ENCODE assay signal across 1 cellular context in genomic region chr22:26483439-26484359, GRCh38.
TF ChIP-seq lines count a peak whose summit lies in the region.

HPS4 (minus strand) TSS chr22:26483783; CDS start chr22:26481762, 2,021 bp downstream.
SRRD (plus strand) TSS chr22:26483877; CDS start chr22:26483891, 14 bp downstream.

TF ChIP-seq in K562, 482 proteins besides CTCF, POLR2A, EP300 and RAD21 (continued from another document and continues in another):
- TF ChIP-seq, protein P1, sequence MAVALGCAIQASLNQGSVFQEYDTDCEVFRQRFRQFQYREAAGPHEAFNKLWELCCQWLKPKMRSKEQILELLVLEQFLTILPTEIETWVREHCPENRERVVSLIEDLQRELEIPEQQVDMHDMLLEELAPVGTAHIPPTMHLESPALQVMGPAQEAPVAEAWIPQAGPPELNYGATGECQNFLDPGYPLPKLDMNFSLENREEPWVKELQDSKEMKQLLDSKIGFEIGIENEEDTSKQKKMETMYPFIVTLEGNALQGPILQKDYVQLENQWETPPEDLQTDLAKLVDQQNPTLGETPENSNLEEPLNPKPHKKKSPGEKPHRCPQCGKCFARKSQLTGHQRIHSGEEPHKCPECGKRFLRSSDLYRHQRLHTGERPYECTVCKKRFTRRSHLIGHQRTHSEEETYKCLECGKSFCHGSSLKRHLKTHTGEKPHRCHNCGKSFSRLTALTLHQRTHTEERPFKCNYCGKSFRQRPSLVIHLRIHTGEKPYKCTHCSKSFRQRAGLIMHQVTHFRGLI (CRISPR knock-in tag; IDR thresholded peaks at IDR 0.05): no peak
- TF ChIP-seq NR2F6 (CRISPR knock-in tag; IDR thresholded peaks at IDR 0.05): no peak
- peak; percentile 54; the same call in 1 of the 2 replicates for TF ChIP-seq NFIC (IDR thresholded peaks at IDR 0.05)
- peak; percentile 81 for TF ChIP-seq HMGN3 (IDR thresholded peaks at IDR 0.05; ENCODE audit: borderline replicate concordance, extremely low read depth, insufficient read length, low read depth, low read length)
- TF ChIP-seq PTRF (tag; IDR thresholded peaks at IDR 0.05): no peak
- TF ChIP-seq SUPT5H (IDR thresholded peaks at IDR 0.05): peak; percentile 72
- no peak for TF ChIP-seq ZNF282 (CRISPR knock-in tag; IDR thresholded peaks at IDR 0.05)
- peak; percentile 85 to 90 for TF ChIP-seq MAZ (CRISPR knock-in tag; conservative IDR thresholded peaks at IDR 0.05 in 1 of 2, IDR thresholded peaks at IDR 0.05 in 1 of 2)
- no peak for TF ChIP-seq SMC3 (conservative IDR thresholded peaks at IDR 0.05; ENCODE audit: insufficient read depth, low read depth, low read length)
- TF ChIP-seq FOXK1 (CRISPR knock-in tag; IDR thresholded peaks at IDR 0.05; ENCODE audit: borderline replicate concordance): no peak
- no peak for TF ChIP-seq IFI16 (CRISPR knock-in tag; IDR thresholded peaks at IDR 0.05)
- no peak for TF ChIP-seq WHSC1 (IDR thresholded peaks at IDR 0.05; ENCODE audit: low read length)
- no peak for TF ChIP-seq ELF1 (tag; IDR thresholded peaks at IDR 0.05)
- TF ChIP-seq ZNF384 (IDR thresholded peaks at IDR 0.05; ENCODE audit: low read depth, low read length): no peak
- no peak for TF ChIP-seq TCF7L2 (IDR thresholded peaks at IDR 0.05; ENCODE audit: low read depth, low read length)
- TF ChIP-seq MCM2 (IDR thresholded peaks at IDR 0.05; ENCODE audit: low read depth): no peak
- TF ChIP-seq, protein P2, sequence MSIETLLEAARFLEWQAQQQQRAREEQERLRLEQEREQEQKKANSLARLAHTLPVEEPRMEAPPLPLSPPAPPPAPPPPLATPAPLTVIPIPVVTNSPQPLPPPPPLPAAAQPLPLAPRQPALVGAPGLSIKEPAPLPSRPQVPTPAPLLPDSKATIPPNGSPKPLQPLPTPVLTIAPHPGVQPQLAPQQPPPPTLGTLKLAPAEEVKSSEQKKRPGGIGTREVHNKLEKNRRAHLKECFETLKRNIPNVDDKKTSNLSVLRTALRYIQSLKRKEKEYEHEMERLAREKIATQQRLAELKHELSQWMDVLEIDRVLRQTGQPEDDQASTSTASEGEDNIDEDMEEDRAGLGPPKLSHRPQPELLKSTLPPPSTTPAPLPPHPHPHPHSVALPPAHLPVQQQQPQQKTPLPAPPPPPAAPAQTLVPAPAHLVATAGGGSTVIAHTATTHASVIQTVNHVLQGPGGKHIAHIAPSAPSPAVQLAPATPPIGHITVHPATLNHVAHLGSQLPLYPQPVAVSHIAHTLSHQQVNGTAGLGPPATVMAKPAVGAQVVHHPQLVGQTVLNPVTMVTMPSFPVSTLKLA (conservative IDR thresholded peaks at IDR 0.05): peak; percentile 79 to 93
- TF ChIP-seq ZNF212 (CRISPR knock-in tag; IDR thresholded peaks at IDR 0.05): no peak
- no peak for TF ChIP-seq TAF7 (tag; IDR thresholded peaks at IDR 0.05)
- TF ChIP-seq CREB1 (IDR thresholded peaks at IDR 0.05): peak; percentile 98
- TF ChIP-seq CREB1 (CRISPR knock-in tag; IDR thresholded peaks at IDR 0.05): peak; percentile 99
- peak in 1 of 2 experiments; percentile 29; a peak in 2 of 4 replicates for TF ChIP-seq SIX5 (IDR thresholded peaks at IDR 0.05; ENCODE audit: borderline replicate concordance in 1 of 2, insufficient read depth in 1 of 2, low read depth in 1 of 2, low read length in 2 of 2)
- no peak for TF ChIP-seq CBX8 (IDR thresholded peaks at IDR 0.05; ENCODE audit: borderline replicate concordance, extremely low read depth, low read depth, low read length, poor library complexity, severe bottlenecking)
- peak; percentile 56; the same call in 1 of the 2 replicates for TF ChIP-seq MED1 (CRISPR knock-in tag; IDR thresholded peaks at IDR 0.05; ENCODE audit: borderline replicate concordance)
- TF ChIP-seq HCFC1 (IDR thresholded peaks at IDR 0.05; ENCODE audit: low read depth, low read length): peak; percentile 87
- TF ChIP-seq ZNF232 (CRISPR knock-in tag; IDR thresholded peaks at IDR 0.05): no peak
- TF ChIP-seq MYNN (IDR thresholded peaks at IDR 0.05): no peak
- no peak for TF ChIP-seq MYNN (CRISPR knock-in tag; IDR thresholded peaks at IDR 0.05)
- peak; percentile 82 to 96 (median 95) for TF ChIP-seq YY1 (IDR thresholded peaks at IDR 0.05; ENCODE audit: borderline replicate concordance in 1 of 3, control insufficient read depth in 1 of 3, extremely low read depth in 1 of 3, insufficient read depth in 3 of 3, insufficient read length in 1 of 3, insufficient replicate concordance in 2 of 3, low read depth in 1 of 3, low read length in 2 of 3)
- TF ChIP-seq PCBP2 (IDR thresholded peaks at IDR 0.05; ENCODE audit: low read depth, low read length, poor library complexity, severe bottlenecking): no peak
- TF ChIP-seq ETV1 (tag; conservative IDR thresholded peaks at IDR 0.05; ENCODE audit: low read depth): no peak
- no peak for TF ChIP-seq SREBF2 (CRISPR knock-in tag; IDR thresholded peaks at IDR 0.05)
- TF ChIP-seq NCOA4 (IDR thresholded peaks at IDR 0.05; ENCODE audit: partially characterized antibody): peak; percentile 79
- TF ChIP-seq DIDO1 (tag; IDR thresholded peaks at IDR 0.05; ENCODE audit: low read depth): peak; percentile 39; the same call in 1 of the 2 replicates
- no peak for TF ChIP-seq EHMT2 (IDR thresholded peaks at IDR 0.05)
- 0 out of 2 replicates have a peak, but pooled peaks have one; percentile 30 for TF ChIP-seq MTA3 (IDR thresholded peaks at IDR 0.05; ENCODE audit: borderline replicate concordance)
- TF ChIP-seq, protein P3, sequence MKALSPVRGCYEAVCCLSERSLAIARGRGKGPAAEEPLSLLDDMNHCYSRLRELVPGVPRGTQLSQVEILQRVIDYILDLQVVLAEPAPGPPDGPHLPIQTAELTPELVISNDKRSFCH (CRISPR knock-in tag; IDR thresholded peaks at IDR 0.05): no peak
- TF ChIP-seq, protein P3 (tag; IDR thresholded peaks at IDR 0.05): 0 out of 2 replicates have a peak, but pooled peaks have one; percentile 47
- peak; percentile 90 for TF ChIP-seq BHLHE40 (IDR thresholded peaks at IDR 0.05; ENCODE audit: low read length)
- TF ChIP-seq ZNF41 (CRISPR knock-in tag; conservative IDR thresholded peaks at IDR 0.05): no peak
- TF ChIP-seq ZNF699 (CRISPR knock-in tag; IDR thresholded peaks at IDR 0.05; ENCODE audit: insufficient replicate concordance): no peak
- no peak for TF ChIP-seq TAL1 (IDR thresholded peaks at IDR 0.05)
- no peak for TF ChIP-seq ZEB2 (IDR thresholded peaks at IDR 0.05)
- no peak for TF ChIP-seq IRF9 (tag; IDR thresholded peaks at IDR 0.05)
- TF ChIP-seq ZNF584 (CRISPR knock-in tag; IDR thresholded peaks at IDR 0.05; ENCODE audit: low read depth): no peak
- no peak for TF ChIP-seq ZMIZ1 (IDR thresholded peaks at IDR 0.05; ENCODE audit: low read depth in 2 of 2, low read length in 2 of 2)
- no peak for TF ChIP-seq ZKSCAN3 (CRISPR knock-in tag; IDR thresholded peaks at IDR 0.05)
- TF ChIP-seq HDGF (IDR thresholded peaks at IDR 0.05): peak; percentile 94; the same call in 1 of the 2 replicates
- TF ChIP-seq RBBP5 (IDR thresholded peaks at IDR 0.05; ENCODE audit: borderline replicate concordance, insufficient read depth, low read length, poor library complexity, severe bottlenecking): peak; percentile 87
- TF ChIP-seq SMARCE1 (IDR thresholded peaks at IDR 0.05): 0 out of 2 replicates have a peak, but pooled peaks have one; percentile 28
- TF ChIP-seq GMEB1 (CRISPR knock-in tag; IDR thresholded peaks at IDR 0.05): peak; percentile 82
- TF ChIP-seq ZFP1 (CRISPR knock-in tag; IDR thresholded peaks at IDR 0.05): no peak
- TF ChIP-seq MCM5 (IDR thresholded peaks at IDR 0.05; ENCODE audit: low read depth): no peak
- TF ChIP-seq HNRNPUL1 (IDR thresholded peaks at IDR 0.05; ENCODE audit: low read length): no peak
- TF ChIP-seq CEBPG (CRISPR knock-in tag; IDR thresholded peaks at IDR 0.05): no peak
- TF ChIP-seq CEBPG (tag; conservative IDR thresholded peaks at IDR 0.05 in 1 of 2, IDR thresholded peaks at IDR 0.05 in 1 of 2): no peak
- peak; percentile 30; the same call in 1 of the 2 replicates for TF ChIP-seq DPF2 (IDR thresholded peaks at IDR 0.05)
- TF ChIP-seq RB1 (IDR thresholded peaks at IDR 0.05; ENCODE audit: low read depth): peak; percentile 90
- TF ChIP-seq MIER1 (IDR thresholded peaks at IDR 0.05; ENCODE audit: low read depth): 0 out of 2 replicates have a peak, but pooled peaks have one; percentile 39
- TF ChIP-seq MTF1 (CRISPR knock-in tag; IDR thresholded peaks at IDR 0.05; ENCODE audit: borderline replicate concordance): no peak
- no peak for TF ChIP-seq ZNF253 (CRISPR knock-in tag; conservative IDR thresholded peaks at IDR 0.05)
- no peak for TF ChIP-seq PRPF4 (IDR thresholded peaks at IDR 0.05; ENCODE audit: insufficient read depth, low read depth, low read length, poor library complexity, severe bottlenecking)
- no peak for TF ChIP-seq GATA2 (CRISPR knock-in tag; IDR thresholded peaks at IDR 0.05)
- TF ChIP-seq TOE1 (IDR thresholded peaks at IDR 0.05; ENCODE audit: borderline replicate concordance): peak; percentile 69
- no peak for TF ChIP-seq TOE1 (CRISPR knock-in tag; IDR thresholded peaks at IDR 0.05; ENCODE audit: borderline replicate concordance, low read depth)
- no peak for TF ChIP-seq TCFL5 (CRISPR knock-in tag; conservative IDR thresholded peaks at IDR 0.05)
- peak; percentile 100 for TF ChIP-seq BCOR (IDR thresholded peaks at IDR 0.05)
- peak; percentile 86 for TF ChIP-seq CXXC5 (CRISPR knock-in tag; IDR thresholded peaks at IDR 0.05)
- TF ChIP-seq PREB (CRISPR knock-in tag; IDR thresholded peaks at IDR 0.05): no peak
- no peak for TF ChIP-seq NEUROD1 (IDR thresholded peaks at IDR 0.05; ENCODE audit: borderline replicate concordance, low read depth, low read length, partially characterized antibody)
- TF ChIP-seq, protein P4, sequence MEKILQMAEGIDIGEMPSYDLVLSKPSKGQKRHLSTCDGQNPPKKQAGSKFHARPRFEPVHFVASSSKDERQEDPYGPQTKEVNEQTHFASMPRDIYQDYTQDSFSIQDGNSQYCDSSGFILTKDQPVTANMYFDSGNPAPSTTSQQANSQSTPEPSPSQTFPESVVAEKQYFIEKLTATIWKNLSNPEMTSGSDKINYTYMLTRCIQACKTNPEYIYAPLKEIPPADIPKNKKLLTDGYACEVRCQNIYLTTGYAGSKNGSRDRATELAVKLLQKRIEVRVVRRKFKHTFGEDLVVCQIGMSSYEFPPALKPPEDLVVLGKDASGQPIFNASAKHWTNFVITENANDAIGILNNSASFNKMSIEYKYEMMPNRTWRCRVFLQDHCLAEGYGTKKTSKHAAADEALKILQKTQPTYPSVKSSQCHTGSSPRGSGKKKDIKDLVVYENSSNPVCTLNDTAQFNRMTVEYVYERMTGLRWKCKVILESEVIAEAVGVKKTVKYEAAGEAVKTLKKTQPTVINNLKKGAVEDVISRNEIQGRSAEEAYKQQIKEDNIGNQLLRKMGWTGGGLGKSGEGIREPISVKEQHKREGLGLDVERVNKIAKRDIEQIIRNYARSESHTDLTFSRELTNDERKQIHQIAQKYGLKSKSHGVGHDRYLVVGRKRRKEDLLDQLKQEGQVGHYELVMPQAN (IDR thresholded peaks at IDR 0.05; ENCODE audit: borderline replicate concordance): peak; percentile 62; the same call in 1 of the 2 replicates
